Comparison of ENCODE assay signal across 27 cellular contexts in genomic region chr12:116399055-116399454, GRCh38.
"Had no signal": no experiment of that assay in that cellular context is flagged by ENCODE, and none has a peak within 500 bp of the region (broad histone marks: within the 10 kb centered on the region; RNA-seq: fewer than 3 reads in every experiment).

No MANE protein-coding gene starts in this region.

- H3K36me3 ChIP-seq: stomach, suprapubic skin, thoracic aorta, thyroid gland, tibial artery, tibial nerve, transverse colon, upper lobe of left lung, upper lobe of right lung, uterus, vagina had no signal

- H3K27me3 ChIP-seq: stomach, suprapubic skin, testis, thyroid gland, tibial artery, tibial nerve, transverse colon, upper lobe of left lung, upper lobe of right lung, uterus, vagina had no signal

- H3K4me3 ChIP-seq: stomach, suprapubic skin, testis, thoracic aorta, thyroid gland, tibial artery, tibial nerve, transverse colon, upper lobe of left lung, upper lobe of right lung, uterus, vagina had no signal

- ATAC-seq: stimulated activated effector memory CD8-positive, alpha-beta T cell treated with anti-CD3 and anti-CD28 coated beads, Interleukin-12 subunit alpha, Interleukin-12 subunit beta, amount 100 ng/mL, for 72 hours; stimulated activated memory B cell treated with anti-CD40 and anti-IgM and Interleukin-4, amounts not matched to agents 10 μg/mL and 1 μg/mL and 100 μg/mL, for 72 hours; stimulated activated naive B cell treated with anti-CD40 and anti-IgM and Interleukin-4, amounts not matched to agents 10 μg/mL and 1 μg/mL and 100 μg/mL, for 72 hours; stimulated activated naive CD8-positive, alpha-beta T cell treated with anti-CD3 and anti-CD28 coated beads, Interleukin-15, amount 100 ng/mL, for 72 hours; stimulated activated naive CD8-positive, alpha-beta T cell treated with anti-CD3 and anti-CD28 coated beads, Interleukin-15, Interleukin-2, amounts not matched to agents 100 U/mL and 50 U/mL, for 24 hours; upper lobe of right lung had no signal

- H3K27ac ChIP-seq: stomach, suprapubic skin, testis, thoracic aorta, thyroid gland, tibial artery, tibial nerve, transverse colon, upper lobe of left lung, upper lobe of right lung, uterus, vagina had no signal

- FAIRE-seq: urothelium cell line had no signal

- H3K9me3 ChIP-seq: suprapubic skin, testis, thoracic aorta, thyroid gland, upper lobe of right lung, uterus, vagina had no signal

- DNase-seq: stimulated activated CD4-positive, alpha-beta T cell treated with anti-CD3 and anti-CD28 coated beads, Interleukin-2, amount 100 ng/mL, for 48 hours; stimulated activated CD4-positive, alpha-beta T cell treated with anti-CD3 and anti-CD28 coated beads, Interleukin-4, amount 100 ng/mL, for 1 hour; stimulated activated CD4-positive, alpha-beta T cell treated with anti-CD3 and anti-CD28 coated beads, Interleukin-4, amount 100 ng/mL, for 24 hours; stimulated activated CD4-positive, alpha-beta T cell treated with anti-CD3 and anti-CD28 coated beads, Interleukin-4, amount 100 ng/mL, for 4 hours; stimulated activated CD8-positive, alpha-beta memory T cell treated with anti-CD3 and anti-CD28 coated beads, Interleukin-4, amount 100 ng/mL, for 48 hours; stimulated activated naive B cell treated with anti-CD40 and anti-IgM and Interleukin-4, amounts not matched to agents 10 μg/mL and 1 μg/mL and 100 μg/mL, for 72 hours; stimulated activated naive CD4-positive, alpha-beta T cell; stimulated activated naive CD4-positive, alpha-beta T cell treated with Interleukin-2 at 50 U/mL for 16 hours; stimulated activated naive CD8-positive, alpha-beta T cell treated with anti-CD3 and anti-CD28 coated beads, Interleukin-15, amount 100 ng/mL, for 72 hours; stimulated activated naive CD8-positive, alpha-beta T cell treated with anti-CD3 and anti-CD28 coated beads, Interleukin-15, Interleukin-2, amounts not matched to agents 100 U/mL and 50 U/mL, for 24 hours; stomach; substantia nigra; testis; thyroid gland; tibial artery; transverse colon; trophoblast cell; upper lobe of left lung; upper lobe of right lung; uterus had no signal

- H3K4me1 ChIP-seq: stomach, testis, thyroid gland, tibial artery, tibial nerve, transverse colon, upper lobe of left lung, upper lobe of right lung, uterus had no signal
